In genomic region chr2:150644298-150645067, GRCh38 we compare ENCODE assay signal across 15 cellular contexts.
A peak's percentile ranks its signal among the peaks of the same experiment; 100 is the strongest.
DNase-seq lines count a peak whose midpoint lies in the region; ATAC-seq, FAIRE-seq and TF ChIP-seq lines count a peak whose summit lies in the region.
"Had no signal": no experiment of that assay in that cellular context is flagged by ENCODE, and none has a peak within 500 bp of the region (broad histone marks: within the 10 kb centered on the region; RNA-seq: fewer than 3 reads in every experiment).

No MANE protein-coding gene starts in this region.

- H3K4me1 ChIP-seq in breast epithelium (no peaks in the 10 kb centered on the region), right cardiac atrium (ENCODE audit: control insufficient read depth, insufficient read depth, low read length) (no peaks in the 10 kb centered on the region)

- no peaks in the 10 kb centered on the region for H3K9me3 Mint-ChIP-seq in MCF 10A (ENCODE audit: unreplicated experiment)
- no peaks in the 10 kb centered on the region for H3K9me3 Mint-ChIP-seq in chondrocyte (ENCODE audit: low read depth)

- POLR2A ChIA-PET in MCF 10A (lab: Yijun Ruan, JAX): interaction anchor here (0.6 kb wide), 2 partner anchors 11 to 268 kb away, joined by 3 read pairs; no protein-coding TSS in a partner anchor

- H3K27ac ChIP-seq in breast epithelium: peak overlapping the region in 1 of 2 donors; percentile 38
- no peak overlapping the region for H3K27ac ChIP-seq in right cardiac atrium (ENCODE audit: low read length)

- TF ChIP-seq POLR2A in breast epithelium (IDR thresholded peaks at IDR 0.05): no peak

- no TSS peak for BruUV-seq in MCF 10A (replicated peaks; lab: Mats Ljungman, UMichigan)

- H3K36me3 ChIP-seq in breast epithelium: no peaks in the 10 kb centered on the region
- H3K36me3 ChIP-seq: transverse colon had no signal

- FAIRE-seq in urothelium cell line (lab: Jason Lieb, UNC): peak; percentile 65

- peaks cover 13% of the 10 kb centered on the region for H3K4me1 Mint-ChIP-seq in MCF 10A (ENCODE audit: insufficient read depth, unreplicated experiment)
- peaks cover 39% of the 10 kb centered on the region for H3K4me1 Mint-ChIP-seq in chondrocyte (ENCODE audit: low read depth)

- H3K27me3 Mint-ChIP-seq in MCF 10A (ENCODE audit: insufficient read depth, unreplicated experiment) (no peaks in the 10 kb centered on the region), chondrocyte (ENCODE audit: low read depth) (no peaks in the 10 kb centered on the region)

- no peaks in the 10 kb centered on the region for H3K9me3 ChIP-seq in breast epithelium
- H3K9me3 ChIP-seq in right cardiac atrium (ENCODE audit: control insufficient read depth, low read length): no peaks in the 10 kb centered on the region
- H3K9me3 ChIP-seq: transverse colon had no signal

- intact Hi-C loops in MCF 10A (cut with micrococcal nuclease) (no loop called here), breast epithelium (cut with DNase I; ENCODE audit: low total_unique reads) (no loop called here), right cardiac atrium (cut with DNase I) (no loop called here)

- TF ChIP-seq CTCF in MCF 10A (IDR thresholded peaks at IDR 0.05; ENCODE audit: unreplicated experiment): no peak
- no peak for TF ChIP-seq CTCF in breast epithelium (IDR thresholded peaks at IDR 0.05)
- peak; percentile 56 for TF ChIP-seq CTCF in chondrocyte (IDR thresholded peaks at IDR 0.05)

- H3K4me3 Mint-ChIP-seq in MCF 10A (ENCODE audit: unreplicated experiment) (no peak overlapping the region), chondrocyte (ENCODE audit: unreplicated experiment) (peak overlapping the region; percentile 18)

- ATAC-seq in right cardiac atrium (peak; percentile 83 to 86), HG03039 (IDR thresholded peaks at IDR 0.05; ENCODE audit: unreplicated experiment) (no peak)
- ATAC-seq: activated naive CD4-positive, alpha-beta T cell treated with anti-CD3 and anti-CD28 coated beads, Interleukin-2, amount 50 U/mL, for 72 hours had no signal

- H3K27me3 ChIP-seq in breast epithelium: no peaks in the 10 kb centered on the region
- no peaks in the 10 kb centered on the region for H3K27me3 ChIP-seq in right cardiac atrium (ENCODE audit: control insufficient read depth, insufficient read depth)
- H3K27me3 ChIP-seq: transverse colon had no signal

- H3K36me3 Mint-ChIP-seq in MCF 10A (ENCODE audit: insufficient read depth, unreplicated experiment) (no peaks in the 10 kb centered on the region), chondrocyte (ENCODE audit: low read depth) (no peaks in the 10 kb centered on the region)
- H3K36me3 Mint-ChIP-seq: activated naive CD4-positive, alpha-beta T cell treated with anti-CD3 and anti-CD28 coated beads, Interleukin-2, amount 50 U/mL, for 72 hours had no signal

- DNase-seq in MCF 10A (ENCODE audit: unreplicated experiment): no peak
- no peak for DNase-seq in breast epithelium (ENCODE audit: low spot score in 2 of 2)
- DNase-seq in chondrocyte (ENCODE audit: low spot score): no peak
- DNase-seq in right cardiac atrium: peak in 2 of 3 donors; percentile 31 to 53
- DNase-seq in urothelium cell line (ENCODE audit: low spot score): peak; percentile 31
- DNase-seq in COLO829 (ENCODE audit: low spot score): no peak
- no peak for DNase-seq in DMS 273 treated with DMSO at 0.1 percent for 48 hours (lab: John Stamatoyannopoulos, UW)
- DNase-seq: DND-41; effector memory CD4-positive, alpha-beta T cell; MM.1S; OCI-M1; transverse colon had no signal

- CTCF ChIA-PET in MCF 10A (lab: Yijun Ruan, JAX): no interaction called here

- 44% methylated on average over 5 of the region's 5 CpGs for WGBS in right cardiac atrium

- H3K27ac Mint-ChIP-seq in MCF 10A (ENCODE audit: low read depth, unreplicated experiment) (peak overlapping the region; percentile 63), chondrocyte (ENCODE audit: unreplicated experiment) (peak overlapping the region; percentile 84)
- H3K27ac Mint-ChIP-seq: activated naive CD4-positive, alpha-beta T cell treated with anti-CD3 and anti-CD28 coated beads, Interleukin-2, amount 50 U/mL, for 72 hours had no signal

- H3K4me3 ChIP-seq in breast epithelium (no peak overlapping the region), right cardiac atrium (ENCODE audit: low read length) (no peak overlapping the region)
- H3K4me3 ChIP-seq: skin epidermis, transverse colon had no signal

Comparison
In these comparisons a context has a peak if more than half of its experiments do, and no peak if none do; other contexts are left out.
1. DNase-seq: peak in right cardiac atrium (2 of 3) and urothelium cell line (single experiment); none in MCF 10A (single experiment), breast epithelium (0 of 2), chondrocyte (single experiment), COLO829 (single experiment) and DMS 273 treated with DMSO at 0.1 percent for 48 hours (single experiment).